9 cellular contexts compared by ENCODE assay signal in the genomic region with DNA sequence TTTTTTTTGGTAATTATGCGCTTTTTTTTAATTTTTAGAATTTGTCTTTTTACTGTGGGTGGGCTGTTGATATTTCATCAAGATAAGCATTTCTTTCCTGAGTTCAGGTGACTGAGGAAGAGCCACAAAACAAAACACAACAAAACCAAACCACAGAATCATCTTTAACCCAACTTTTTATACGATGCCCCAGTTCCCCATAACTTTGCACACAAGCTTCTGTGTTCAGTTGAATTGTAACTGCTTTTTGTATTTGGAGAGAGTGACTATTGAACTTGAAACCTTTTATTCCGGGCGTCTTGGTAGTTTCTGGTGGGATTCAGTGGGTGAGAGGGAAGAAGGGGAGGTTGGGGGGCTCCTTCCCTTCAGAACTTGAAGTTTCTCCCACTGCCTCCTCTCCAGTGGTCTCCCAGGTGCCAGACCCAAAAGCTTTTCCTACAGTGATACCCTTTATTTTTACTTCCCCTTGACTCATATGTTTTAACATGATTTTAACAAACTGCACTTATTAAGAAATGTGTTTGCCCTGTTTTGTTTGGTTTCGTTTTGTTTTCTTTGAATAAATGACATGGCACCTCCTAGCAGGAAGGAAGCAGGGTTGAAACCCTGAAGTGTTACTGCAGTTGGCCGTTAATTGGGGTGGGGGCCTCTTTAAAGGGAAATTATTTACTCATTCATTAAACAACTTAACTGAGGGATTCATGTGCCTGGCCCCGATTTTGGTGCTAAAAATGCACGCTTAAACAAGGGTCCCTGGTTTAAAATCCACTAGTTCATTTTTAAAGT. TPM values are rescaled to one million over a fixed set of nuclear protein-coding genes. Genes with fewer than 3 reads are reported as not detected.
DNase-seq lines count a peak whose midpoint lies in the region; ATAC-seq and TF ChIP-seq lines count a peak whose summit lies in the region.
"Had no signal": no experiment of that assay in that cellular context is flagged by ENCODE, and none has a peak within 500 bp of the region (broad histone marks: within the 10 kb centered on the region; RNA-seq: fewer than 3 reads in every experiment).

No MANE protein-coding gene starts in this region.

- H3K27me3 ChIP-seq in HL-60 (ENCODE audit: insufficient read depth, poor library complexity, severe bottlenecking) (no peaks in the 10 kb centered on the region), ascending aorta (no peaks in the 10 kb centered on the region), muscle layer of duodenum (ENCODE audit: low read depth, low read length) (no peaks in the 10 kb centered on the region)

- no peak overlapping the region for H3K4me3 ChIP-seq in HL-60 (replicated peaks; ENCODE audit: insufficient read depth, low read length)
- H3K4me3 ChIP-seq in ascending aorta = no peak overlapping the region
- H3K4me3 ChIP-seq in muscle layer of duodenum (ENCODE audit: low read depth in 1 of 2, low read length in 2 of 2) = no peak overlapping the region

- DNase-seq in HL-60 (ENCODE audit: low read depth in 1 of 2, low spot score in 1 of 2) = no peak
- DNase-seq in ascending aorta (ENCODE audit: low spot score in 2 of 2) = no peak
- no peak for DNase-seq in NCI-H2171 treated with DMSO at 0.1 percent for 48 hours (lab: John Stamatoyannopoulos, UW)
- no peak for DNase-seq in NCI-H2081 treated with DMSO at 0.1 percent for 48 hours (lab: John Stamatoyannopoulos, UW)
- DNase-seq in dermis blood vessel endothelial cell = no peak
- DNase-seq: NCI-H446 treated with DMSO at 0.1 percent for 48 hours had no signal

- H3K4me1 ChIP-seq in ascending aorta (peaks cover 8 to 19% of the 10 kb centered on the region in 2 donors), muscle layer of duodenum (ENCODE audit: control insufficient read depth in 1 of 2, insufficient read depth in 2 of 2, low read length in 2 of 2) (peaks cover 19 to 61% of the 10 kb centered on the region in 2 donors)

- no peaks in the 10 kb centered on the region for H3K9me3 ChIP-seq in ascending aorta
- H3K9me3 ChIP-seq in muscle layer of duodenum (ENCODE audit: control insufficient read depth in 1 of 2, low read length in 2 of 2) = no peaks in the 10 kb centered on the region

- TF ChIP-seq CTCF in 22Rv1 (IDR thresholded peaks at IDR 0.05) (no peak), HL-60 (IDR thresholded peaks at IDR 0.05; ENCODE audit: insufficient read depth, low read length) (no peak), ascending aorta (IDR thresholded peaks at IDR 0.05) (no peak)

- intact Hi-C loops in ascending aorta (cut with DNase I) = loop anchor here (5.0 to 10.0 kb wide), 2 partner anchors 332 to 770 kb away; a partner anchor contains a TSS

- H3K27ac ChIP-seq in 22Rv1 (peak overlapping the region; percentile 89), HL-60 (replicated peaks) (peak overlapping the region; percentile 64), ascending aorta (peak overlapping the region; percentile 76 to 93), muscle layer of duodenum (ENCODE audit: low read length) (peak overlapping the region; percentile 98)

- no peak for ATAC-seq in HG03520 (IDR thresholded peaks at IDR 0.05; ENCODE audit: unreplicated experiment)

- H3K36me3 ChIP-seq in ascending aorta (peaks cover 45 to 47% of the 10 kb centered on the region in 2 donors), muscle layer of duodenum (ENCODE audit: control insufficient read depth in 1 of 2, insufficient read depth in 2 of 2, low read length in 2 of 2) (peaks cover 43 to 57% of the 10 kb centered on the region in 2 donors)

RNA-seq across cellular contexts. Expression of a gene that starts 2.7 kb away (rescaled TPM):
- 18.4 TPM for total RNA-seq in ascending aorta
- 7.5 and 13.2 TPM in 2 replicates for total RNA-seq in dermis blood vessel endothelial cell

RNA-seq across cellular contexts. Expression of a gene that starts 43.1 kb away (rescaled TPM):
- total RNA-seq in ascending aorta = 81.1 TPM
- total RNA-seq in dermis blood vessel endothelial cell = 63.3 and 171 TPM in 2 replicates

RNA-seq across cellular contexts. Expression of a gene that starts 46.4 kb away (rescaled TPM):
- 103 TPM for total RNA-seq in ascending aorta
- 19.4 and 74.5 TPM in 2 replicates for total RNA-seq in dermis blood vessel endothelial cell

RNA-seq across cellular contexts. Expression of a gene that starts 56.7 kb away (rescaled TPM):
- total RNA-seq in ascending aorta (17.5 TPM), dermis blood vessel endothelial cell (6.8 and 7.9 TPM in 2 replicates)
